Comparison of ENCODE assay signal across 8 cellular contexts in the genomic region with DNA sequence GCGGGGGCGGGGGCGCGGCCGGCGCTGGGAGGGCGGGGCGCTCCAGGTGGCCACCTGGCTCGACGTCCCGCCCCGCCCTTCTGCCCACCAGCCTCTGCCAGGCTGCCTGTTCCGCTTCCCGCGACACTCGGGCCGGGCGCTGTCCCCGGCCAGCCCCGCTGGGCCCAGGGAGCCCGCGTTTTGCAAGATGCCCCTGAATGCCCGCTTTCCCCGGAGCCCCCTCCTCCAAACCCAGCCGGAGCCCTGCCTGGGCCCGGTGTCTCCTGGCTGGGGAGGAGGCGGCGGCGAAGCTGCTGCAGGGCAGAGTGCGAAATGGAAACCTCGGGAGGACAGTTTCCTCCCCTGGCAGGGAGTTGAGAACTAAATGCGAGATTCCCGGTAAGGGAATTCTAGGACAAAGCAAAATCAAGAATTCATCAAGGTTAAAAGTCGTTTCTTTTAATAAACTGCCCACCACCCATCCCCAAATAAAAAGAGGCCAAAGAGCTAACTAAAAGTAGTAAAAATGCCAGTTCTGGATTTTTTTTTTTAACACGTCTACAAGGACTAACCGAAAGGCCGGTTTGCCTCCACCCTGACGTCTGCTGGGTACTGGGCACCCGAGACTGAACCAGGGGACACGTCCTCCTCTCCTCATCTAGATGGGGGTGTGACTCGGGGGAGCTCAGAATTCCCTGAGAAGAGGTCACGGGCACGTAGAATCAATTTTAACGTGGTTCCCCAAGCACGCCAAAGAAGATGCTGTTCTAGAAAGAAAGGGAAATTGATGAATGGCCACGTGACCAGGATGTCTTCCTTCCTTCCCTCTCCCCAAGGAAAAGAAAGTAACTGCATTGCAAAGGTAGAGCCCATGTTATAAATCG.
A peak's percentile ranks its signal among the peaks of the same experiment; 100 is the strongest.
DNase-seq lines count a peak whose midpoint lies in the region; ATAC-seq and TF ChIP-seq lines count a peak whose summit lies in the region.

No MANE protein-coding gene starts in this region.

- TF ChIP-seq CTCF in AG04449 (IDR thresholded peaks at IDR 0.05; ENCODE audit: insufficient read depth, low read length, missing control alignments) (no peak), GM13976 (IDR thresholded peaks at IDR 0.05; ENCODE audit: borderline replicate concordance, control extremely low read depth, extremely low read depth, insufficient read depth, missing control alignments) (no peak), neural crest cell (conservative IDR thresholded peaks at IDR 0.05) (no peak)

- POLR2A ChIA-PET in AG04449 (lab: Yijun Ruan, JAX), result no interaction called here

- no peaks in the 10 kb centered on the region for H3K27me3 Mint-ChIP-seq in effector memory CD8-positive, alpha-beta T cell
- H3K27me3 Mint-ChIP-seq in neural crest cell (ENCODE audit: low read depth), result peaks cover 26% of the 10 kb centered on the region

- H3K9me3 Mint-ChIP-seq in effector memory CD8-positive, alpha-beta T cell, result no peaks in the 10 kb centered on the region
- no peaks in the 10 kb centered on the region for H3K9me3 Mint-ChIP-seq in neural crest cell

- in situ Hi-C loops in GM13976 (cut with MboI; ENCODE audit: low sequenced_read_pairs, unreplicated experiment), result no loop called here

- peak; percentile 53 for ATAC-seq in HG02885 (IDR thresholded peaks at IDR 0.05; ENCODE audit: poor library complexity, unreplicated experiment)
- ATAC-seq in effector memory CD8-positive, alpha-beta T cell (replicated peaks), result no peak

- H3K36me3 Mint-ChIP-seq in effector memory CD8-positive, alpha-beta T cell (ENCODE audit: insufficient read depth), result peaks cover 7% of the 10 kb centered on the region
- H3K36me3 Mint-ChIP-seq in neural crest cell (ENCODE audit: low read depth), result no peaks in the 10 kb centered on the region

- peak overlapping the region; percentile 51 for H3K4me3 ChIP-seq in AG04449 (ENCODE audit: low read depth, low read length)

- H3K27ac Mint-ChIP-seq in effector memory CD8-positive, alpha-beta T cell, result peak overlapping the region; percentile 20 to 59
- H3K27ac Mint-ChIP-seq in neural crest cell (ENCODE audit: unreplicated experiment), result peak overlapping the region; percentile 63

- peaks cover 9% of the 10 kb centered on the region in 2 donors for H3K4me1 Mint-ChIP-seq in effector memory CD8-positive, alpha-beta T cell (ENCODE audit: low read depth in 2 of 2)
- peaks cover 42% of the 10 kb centered on the region for H3K4me1 Mint-ChIP-seq in neural crest cell

- peak overlapping the region; percentile 86 to 90 for H3K4me3 Mint-ChIP-seq in effector memory CD8-positive, alpha-beta T cell
- H3K4me3 Mint-ChIP-seq in neural crest cell, result peak overlapping the region; percentile 77

- DNase-seq in AG04449 (ENCODE audit: low read depth, low spot score) (no peak), GM13976 (ENCODE audit: low spot score) (peak; percentile 33), NOMO-1 (lab: John Stamatoyannopoulos, UW; ENCODE audit: unreplicated experiment in 2 of 2) (peak; percentile 1 to 84), neural crest cell (ENCODE audit: low read depth, low spot score) (no peak), HPDE6-E6E7 (ENCODE audit: extremely low spot score) (no peak), cortex of kidney (lab: John Stamatoyannopoulos, UW) (no peak)
- no peak for DNase-seq in effector memory CD8-positive, alpha-beta T cell

- CTCF ChIA-PET in AG04449 (lab: Yijun Ruan, JAX), result no interaction called here

Comparison
In these comparisons a context has a peak if more than half of its experiments do, and no peak if none do; other contexts are left out.
1. DNase-seq: peak in GM13976 (single experiment) and NOMO-1 (2 of 2); none in AG04449 (single experiment), effector memory CD8-positive, alpha-beta T cell (0 of 3), neural crest cell (single experiment), HPDE6-E6E7 (single experiment) and cortex of kidney (single experiment).